23 cellular contexts compared by ENCODE assay signal in genomic region chr14:46818147-46818546, GRCh38.
DNase-seq lines count a peak whose midpoint lies in the region.
"Had no signal": no experiment of that assay in that cellular context is flagged by ENCODE, and none has a peak within 500 bp of the region (broad histone marks: within the 10 kb centered on the region; RNA-seq: fewer than 3 reads in every experiment).

No MANE protein-coding gene starts in this region.

- peak; percentile 74 for DNase-seq in DMS79 treated with DMSO at 0.1 percent for 48 hours (lab: John Stamatoyannopoulos, UW)
- DNase-seq in NCI-H146 (lab: John Stamatoyannopoulos, UW), result peak; percentile 80
- peak; percentile 93 for DNase-seq in NCI-H69 (lab: John Stamatoyannopoulos, UW)
- DNase-seq in iPS DF 19.7 (ENCODE audit: low read depth, low spot score), result peak; percentile 25
- DNase-seq in activated CD8-positive, alpha-beta memory T cell treated with anti-CD3 and anti-CD28 coated beads, Interleukin-2, amount 50 U/mL, for 48 hours, result no peak
- no peak for DNase-seq in NCI-H226
- DNase-seq in HUDEP-2 (lab: John Stamatoyannopoulos, UW; ENCODE audit: unreplicated experiment in 76 of 76), result no peak
- DNase-seq in SW 1271 (lab: John Stamatoyannopoulos, UW), result no peak
- DNase-seq: activated CD4-positive, alpha-beta T cell treated with anti-CD3 and anti-CD28 coated beads for 4 hours; activated gamma-delta T cell treated with Interleukin-2 at 50 U/mL for 16 hours; activated T-cell treated with anti-CD3 and anti-CD28 coated beads, Interleukin-2, amount 50 U/mL, for 24 hours; caudate nucleus; cortex of kidney; effector memory CD8-positive, alpha-beta T cell; foreskin fibroblast; GF-D8; islet precursor cell; KG1; naive B cell; occipital lobe; Right ventricle myocardium superior; stimulated activated naive CD8-positive, alpha-beta T cell treated with anti-CD3 and anti-CD28 coated beads, Interleukin-15, Interleukin-2, amounts not matched to agents 100 U/mL and 50 U/mL, for 24 hours; testis had no signal

Comparison
In these comparisons a context has a peak if more than half of its experiments do, and no peak if none do; other contexts are left out.
1. DNase-seq: peak in DMS79 treated with DMSO at 0.1 percent for 48 hours (single experiment), NCI-H146 (single experiment), NCI-H69 (single experiment) and iPS DF 19.7 (single experiment); none in activated CD8-positive, alpha-beta memory T cell treated with anti-CD3 and anti-CD28 coated beads, Interleukin-2, amount 50 U/mL, for 48 hours (single experiment), NCI-H226 (single experiment), HUDEP-2 (0 of 76) and SW 1271 (0 of 2).